Comparison of ENCODE assay signal across 8 cellular contexts in genomic region chr3:57228734-57229505, GRCh38. TPM values are rescaled to one million over a fixed set of nuclear protein-coding genes. Genes with fewer than 3 reads are reported as not detected.
DNase-seq lines count a peak whose midpoint lies in the region; ATAC-seq, FAIRE-seq and TF ChIP-seq lines count a peak whose summit lies in the region.

No MANE protein-coding gene starts in this region.

- H3K36me3 Mint-ChIP-seq in activated naive CD4-positive, alpha-beta T cell treated with anti-CD3 and anti-CD28 coated beads, Interleukin-2, amount 50 U/mL, for 72 hours = peaks cover 0 to 8% of the 10 kb centered on the region in 2 donors

- peak overlapping the region; percentile 61 for H3K9ac ChIP-seq in smooth muscle cell (ENCODE audit: low read depth)

- no peak for DNase-seq in activated naive CD4-positive, alpha-beta T cell treated with anti-CD3 and anti-CD28 coated beads, Interleukin-2, amount 50 U/mL, for 72 hours (ENCODE audit: low spot score in 2 of 2)
- no peak for DNase-seq in iPS DF 6.9 (ENCODE audit: low read depth, low spot score)
- DNase-seq in smooth muscle cell (lab: John Stamatoyannopoulos, UW; ENCODE audit: unreplicated experiment) = no peak
- DNase-seq in stimulated activated CD4-positive, alpha-beta T cell treated with anti-CD3 and anti-CD28 coated beads, Interleukin-15, amount 100 ng/mL, for 24 hours = no peak

- H3K9me3 ChIP-seq in KOPT-K1 (ENCODE audit: insufficient read depth, low read length, poor library complexity, severe bottlenecking) (no peaks in the 10 kb centered on the region), iPS DF 6.9 (ENCODE audit: control insufficient read depth, insufficient read depth, low read length) (no peaks in the 10 kb centered on the region), smooth muscle cell (replicated peaks; ENCODE audit: low read depth) (no peaks in the 10 kb centered on the region)

- H3K4me1 ChIP-seq in iPS DF 6.9 (ENCODE audit: control insufficient read depth, insufficient read depth, low read length) (no peaks in the 10 kb centered on the region), smooth muscle cell (ENCODE audit: low read depth) (peaks cover 23% of the 10 kb centered on the region)

- peak in 1 of 2 donors; percentile 55 for ATAC-seq in activated naive CD4-positive, alpha-beta T cell treated with anti-CD3 and anti-CD28 coated beads, Interleukin-2, amount 50 U/mL, for 72 hours
- ATAC-seq in HG03520 (IDR thresholded peaks at IDR 0.05; ENCODE audit: unreplicated experiment) (no peak), GM21786 (IDR thresholded peaks at IDR 0.05; ENCODE audit: unreplicated experiment) (no peak)

- H4K20me1 ChIP-seq in smooth muscle cell (ENCODE audit: low read depth) = peaks cover 57% of the 10 kb centered on the region

- H3K27ac ChIP-seq in KOPT-K1 (ENCODE audit: low read depth, low read length, poor library complexity, severe bottlenecking) (peak overlapping the region; percentile 73), iPS DF 6.9 (ENCODE audit: low read length) (no peak overlapping the region), smooth muscle cell (ENCODE audit: low read depth) (peak overlapping the region; percentile 91)

- peak overlapping the region; percentile 79 to 92 for H3K27ac Mint-ChIP-seq in activated naive CD4-positive, alpha-beta T cell treated with anti-CD3 and anti-CD28 coated beads, Interleukin-2, amount 50 U/mL, for 72 hours

- H3K36me3 ChIP-seq in KOPT-K1 (ENCODE audit: insufficient read depth, low read length) (no peaks in the 10 kb centered on the region; the same call in 1 of the 2 replicates), iPS DF 6.9 (ENCODE audit: control insufficient read depth, insufficient read depth, low read length) (no peaks in the 10 kb centered on the region), smooth muscle cell (ENCODE audit: low read depth) (no peaks in the 10 kb centered on the region)

- no CpG with 5 or more reads among the region's 7 CpGs for WGBS in iPS DF 6.9 (ENCODE audit: insufficient coverage, insufficient read length)
- WGBS in smooth muscle cell (ENCODE audit: low lambda C conversion rate) = 14% methylated on average over 7 of the region's 7 CpGs

- FAIRE-seq in G401.6 (lab: Jason Lieb, UNC) = peak; percentile 8

- H3K4me2 ChIP-seq in smooth muscle cell = peak overlapping the region; percentile 88

- no peak for TF ChIP-seq CTCF in smooth muscle cell (IDR thresholded peaks at IDR 0.05; ENCODE audit: borderline replicate concordance, insufficient read depth, poor library complexity, severe bottlenecking)

- no peaks in the 10 kb centered on the region for H3K27me3 ChIP-seq in iPS DF 6.9 (ENCODE audit: control insufficient read depth, insufficient read depth, low read length)
- H3K27me3 ChIP-seq in smooth muscle cell (ENCODE audit: low read depth) = no peaks in the 10 kb centered on the region

- H3K79me2 ChIP-seq in smooth muscle cell (ENCODE audit: low read depth) = peaks cover 42% of the 10 kb centered on the region

- peak overlapping the region; percentile 71; the same call in 1 of the 2 replicates for H3K4me3 ChIP-seq in iPS DF 6.9 (ENCODE audit: low read length)
- peak overlapping the region; percentile 78 for H3K4me3 ChIP-seq in smooth muscle cell

- no peak overlapping the region for H2AFZ ChIP-seq in smooth muscle cell (ENCODE audit: low read depth)

- H3K9me3 Mint-ChIP-seq in activated naive CD4-positive, alpha-beta T cell treated with anti-CD3 and anti-CD28 coated beads, Interleukin-2, amount 50 U/mL, for 72 hours = no peaks in the 10 kb centered on the region

- H3F3A ChIP-seq in smooth muscle cell (ENCODE audit: low read depth) = peaks cover 12% of the 10 kb centered on the region

RNA-seq across cellular contexts. Expression of gene APPL1, which starts 1.4 kb away (rescaled TPM):
- 10 to 100 TPM; 28.0 to 38.4 TPM for total RNA-seq in activated naive CD4-positive, alpha-beta T cell treated with anti-CD3 and anti-CD28 coated beads, Interleukin-2, amount 50 U/mL, for 72 hours
- total RNA-seq in smooth muscle cell = 30.2 and 38.0 TPM in 2 replicates
- polyA plus RNA-seq in smooth muscle cell = 23.1 and 38.4 TPM in 2 replicates

RNA-seq across cellular contexts. Expression of gene HESX1, which starts 29.1 kb away (rescaled TPM):
- 1 to 10 TPM; 1.3 to 1.5 TPM for total RNA-seq in activated naive CD4-positive, alpha-beta T cell treated with anti-CD3 and anti-CD28 coated beads, Interleukin-2, amount 50 U/mL, for 72 hours
- 2.1 TPM in 1 of 2 replicates, not detected in the other for total RNA-seq in smooth muscle cell
- 0.43 TPM in 1 of 2 replicates, not detected in the other for polyA plus RNA-seq in smooth muscle cell
